ENCODE assay signal across 25 cellular contexts in genomic region chr4:83837614-83838308, GRCh38.
A peak's percentile ranks its signal among the peaks of the same experiment; 100 is the strongest.
DNase-seq lines count a peak whose midpoint lies in the region; ATAC-seq, FAIRE-seq and TF ChIP-seq lines count a peak whose summit lies in the region.
"Had no signal": no experiment of that assay in that cellular context is flagged by ENCODE, and none has a peak within 500 bp of the region (broad histone marks: within the 10 kb centered on the region; RNA-seq: fewer than 3 reads in every experiment).

No MANE protein-coding gene starts in this region.

- H3K79me1 ChIP-seq in neuronal stem cell (ENCODE audit: low read depth, low read length): no peaks in the 10 kb centered on the region

- H3K4me1 ChIP-seq in heart left ventricle (peaks cover 0 to 3% (median 0%) of the 10 kb centered on the region in 12 donors), keratinocyte (ENCODE audit: control insufficient read depth, extremely low read depth, insufficient read depth, low read length) (no peaks in the 10 kb centered on the region), smooth muscle cell (ENCODE audit: low read depth) (no peaks in the 10 kb centered on the region), neuronal stem cell (ENCODE audit: control insufficient read depth in 2 of 2, insufficient read depth in 1 of 2, low read depth in 1 of 2, low read length in 2 of 2) (no peaks in the 10 kb centered on the region)
- H3K4me1 ChIP-seq: BE2C; BLaER1 treated with 17β-estradiol and CSF1 and Interleukin-3, amounts not matched to agents 10 nM and 100 nM had no signal

- ATAC-seq in Right ventricle myocardium inferior (peak; percentile 87), heart left ventricle (peak in 3 of 4 donors; percentile 54 to 77 (median 71)), left ventricle myocardium superior (peak; percentile 78)

- H3K27ac ChIP-seq in heart left ventricle (no peak overlapping the region), keratinocyte (ENCODE audit: control insufficient read depth, insufficient read depth, low read length) (no peak overlapping the region), smooth muscle cell (ENCODE audit: low read depth) (no peak overlapping the region), neuronal stem cell (replicated peaks; ENCODE audit: low read length) (no peak overlapping the region)
- H3K27ac ChIP-seq: 22Rv1; BLaER1 treated with 17β-estradiol and CSF1 and Interleukin-3, amounts not matched to agents 10 nM and 100 nM; GM23248 had no signal

- no peak overlapping the region for H2BK15ac ChIP-seq in neuronal stem cell (ENCODE audit: low read length)

- DNase-seq in Right ventricle myocardium inferior (ENCODE audit: missing footprints) (no peak), cardiac septum (ENCODE audit: low spot score) (no peak), heart left ventricle (peak in 1 of 5 donors; percentile 19), left ventricle myocardium superior (no peak), keratinocyte (ENCODE audit: low read depth, low spot score) (no peak), NOMO-1 treated with DMSO at 0.1 percent for 48 hours (lab: John Stamatoyannopoulos, UW; ENCODE audit: unreplicated experiment) (no peak), smooth muscle cell (lab: John Stamatoyannopoulos, UW; ENCODE audit: unreplicated experiment) (no peak), neuronal stem cell (ENCODE audit: low spot score) (no peak)
- DNase-seq: AML-193; BE2C; CD4-positive, alpha-beta T cell; CD8-positive, alpha-beta memory T cell; DMS53; DMS79 treated with DMSO at 0.1 percent for 48 hours; GM23248; H7; HCEC 1CT had no signal

- H3K9ac ChIP-seq in keratinocyte (ENCODE audit: control insufficient read depth, extremely low read depth, insufficient read depth, low read length) (no peak overlapping the region), smooth muscle cell (ENCODE audit: low read depth) (no peak overlapping the region), neuronal stem cell (ENCODE audit: low read depth, low read length, poor library complexity) (no peak overlapping the region)
- H3K9ac ChIP-seq: BLaER1 treated with 17β-estradiol and CSF1 and Interleukin-3, amounts not matched to agents 10 nM and 100 nM; GM23248 had no signal

- no peaks in the 10 kb centered on the region for H3K79me2 ChIP-seq in keratinocyte (ENCODE audit: control insufficient read depth, insufficient read depth, low read length)
- H3K79me2 ChIP-seq in smooth muscle cell (ENCODE audit: low read depth): no peaks in the 10 kb centered on the region

- no peak overlapping the region for H3K18ac ChIP-seq in neuronal stem cell (ENCODE audit: low read length)

- H3K36me3 ChIP-seq in heart left ventricle (no peaks in the 10 kb centered on the region), keratinocyte (ENCODE audit: control insufficient read depth in 2 of 2, extremely low read depth in 1 of 2, insufficient read depth in 2 of 2, low read length in 2 of 2) (no peaks in the 10 kb centered on the region), smooth muscle cell (ENCODE audit: low read depth) (no peaks in the 10 kb centered on the region), neuronal stem cell (replicated peaks in 1 of 2; ENCODE audit: control insufficient read depth in 2 of 2, insufficient read depth in 2 of 2, low read length in 2 of 2) (no peaks in the 10 kb centered on the region)
- H3K36me3 ChIP-seq: BE2C; BLaER1 treated with 17β-estradiol and CSF1 and Interleukin-3, amounts not matched to agents 10 nM and 100 nM had no signal

- intact Hi-C loops in Right ventricle myocardium inferior (cut with DNase I): no loop called here
- intact Hi-C loops in cardiac septum (cut with DNase I): no loop called here
- intact Hi-C loops in heart left ventricle (cut with DNase I): loop anchor here in 1 of 10 donors (10.0 kb wide), 1 partner anchor 193 kb away; no protein-coding TSS in a partner anchor
- intact Hi-C loops in left ventricle myocardium superior (cut with micrococcal nuclease): no loop called here

- H3K23ac ChIP-seq in neuronal stem cell (ENCODE audit: low read depth, low read length, poor library complexity): no peak overlapping the region

- no peak overlapping the region for H2BK120ac ChIP-seq in neuronal stem cell (ENCODE audit: low read depth, low read length)

- no peak overlapping the region for H3K4me2 ChIP-seq in keratinocyte (ENCODE audit: control insufficient read depth, extremely low read depth, insufficient read depth, low read depth, low read length)
- no peak overlapping the region for H3K4me2 ChIP-seq in smooth muscle cell
- H3K4me2 ChIP-seq in neuronal stem cell (ENCODE audit: insufficient read depth, low read length, poor library complexity, severe bottlenecking): no peak overlapping the region
- H3K4me2 ChIP-seq: BLaER1 treated with 17β-estradiol and CSF1 and Interleukin-3, amounts not matched to agents 10 nM and 100 nM had no signal

- H4K8ac ChIP-seq in neuronal stem cell (ENCODE audit: low read depth, low read length): no peak overlapping the region

- 37 to 58% (median 43%) methylated on average over 5 of the region's 5 CpGs for WGBS in heart left ventricle, 4 donors
- 87% methylated on average over 5 of the region's 5 CpGs for WGBS in smooth muscle cell (ENCODE audit: low lambda C conversion rate)
- WGBS in neuronal stem cell (ENCODE audit: extremely low coverage in 2 of 2, insufficient read length in 2 of 2, insufficient replicate concordance in 1 of 2), 2 donors: no CpG with 5 or more reads among the region's 5 CpGs

- H2BK12ac ChIP-seq in neuronal stem cell (ENCODE audit: low read length): no peak overlapping the region

- H3K27me3 ChIP-seq in heart left ventricle: peaks cover 0 to 5% (median 0%) of the 10 kb centered on the region in 9 donors
- H3K27me3 ChIP-seq in keratinocyte (ENCODE audit: control insufficient read depth, extremely low read depth, insufficient read depth, low read length): no peaks in the 10 kb centered on the region
- H3K27me3 ChIP-seq in smooth muscle cell (ENCODE audit: low read depth): peaks cover 24% of the 10 kb centered on the region
- peaks cover 0 to 2% (median 0%) of the 10 kb centered on the region in 3 experiments for H3K27me3 ChIP-seq in neuronal stem cell (ENCODE audit: control insufficient read depth in 3 of 3, insufficient read depth in 3 of 3, low read depth in 1 of 3, low read length in 3 of 3)
- H3K27me3 ChIP-seq: BE2C; BLaER1 treated with 17β-estradiol and CSF1 and Interleukin-3, amounts not matched to agents 10 nM and 100 nM had no signal

- H4K20me1 ChIP-seq in keratinocyte (ENCODE audit: control insufficient read depth, extremely low read depth, insufficient read depth, low read length): no peaks in the 10 kb centered on the region
- no peaks in the 10 kb centered on the region for H4K20me1 ChIP-seq in smooth muscle cell (ENCODE audit: low read depth)
- H4K20me1 ChIP-seq: BLaER1 treated with 17β-estradiol and CSF1 and Interleukin-3, amounts not matched to agents 10 nM and 100 nM had no signal

- no peak overlapping the region for H2AK5ac ChIP-seq in neuronal stem cell (ENCODE audit: low read depth, low read length)

- no peak overlapping the region for H2BK5ac ChIP-seq in neuronal stem cell (ENCODE audit: low read length)

- H3K4ac ChIP-seq in neuronal stem cell (ENCODE audit: low read length): no peak overlapping the region

- no peaks in the 10 kb centered on the region for H3K9me1 ChIP-seq in keratinocyte (ENCODE audit: control insufficient read depth, extremely low read depth, insufficient read depth, low read length)

- no peak for TF ChIP-seq POLR2A in heart left ventricle (IDR thresholded peaks at IDR 0.05)

- H4K91ac ChIP-seq in neuronal stem cell (ENCODE audit: low read depth, low read length, poor library complexity): no peak overlapping the region

- H3K4me3 ChIP-seq in heart left ventricle (no peak overlapping the region), keratinocyte (ENCODE audit: control insufficient read depth in 2 of 3, extremely low read depth in 1 of 3, insufficient read depth in 2 of 3, low read depth in 1 of 3, low read length in 3 of 3) (no peak overlapping the region), smooth muscle cell (no peak overlapping the region), neuronal stem cell (ENCODE audit: low read length in 2 of 2) (no peak overlapping the region)
- H3K4me3 ChIP-seq: BLaER1 treated with 17β-estradiol and CSF1 and Interleukin-3, amounts not matched to agents 10 nM and 100 nM; GM23248 had no signal

- no peak overlapping the region for H3K14ac ChIP-seq in neuronal stem cell (ENCODE audit: low read length)

- dilution Hi-C loops in keratinocyte (cut with MboI; ENCODE audit: extremely low pct_ligation_motif_present, low sequenced_read_pairs): no loop called here

- FAIRE-seq in keratinocyte (lab: Jason Lieb, UNC): no peak
- FAIRE-seq: A204.1, D721Med, G401.6, GM12892, GM19239, H1 had no signal

- H2AFZ ChIP-seq in keratinocyte (ENCODE audit: control insufficient read depth, low read length) (peak overlapping the region; percentile 41), smooth muscle cell (ENCODE audit: low read depth) (no peak overlapping the region), neuronal stem cell (ENCODE audit: low read length) (no peak overlapping the region)
- H2AFZ ChIP-seq: GM23248 had no signal

- TF ChIP-seq CTCF in heart left ventricle (IDR thresholded peaks at IDR 0.05): no peak
- TF ChIP-seq CTCF in keratinocyte (optimal IDR thresholded peaks at IDR 0.05 in 1 of 3, IDR thresholded peaks at IDR 0.05 in 1 of 3, conservative IDR thresholded peaks at IDR 0.05 in 1 of 3; ENCODE audit: extremely low read depth in 1 of 3, insufficient read depth in 2 of 3, low read length in 3 of 3): no peak
- no peak for TF ChIP-seq CTCF in smooth muscle cell (IDR thresholded peaks at IDR 0.05; ENCODE audit: borderline replicate concordance, insufficient read depth, poor library complexity, severe bottlenecking)

- H3K9me3 ChIP-seq in heart left ventricle (no peaks in the 10 kb centered on the region), keratinocyte (ENCODE audit: control insufficient read depth, low read depth, low read length) (no peaks in the 10 kb centered on the region), smooth muscle cell (replicated peaks; ENCODE audit: low read depth) (no peaks in the 10 kb centered on the region), neuronal stem cell (replicated peaks in 1 of 2; ENCODE audit: control insufficient read depth in 2 of 2, insufficient read depth in 1 of 2, low read depth in 1 of 2, low read length in 2 of 2) (no peaks in the 10 kb centered on the region)
- H3K9me3 ChIP-seq: BE2C; BLaER1 treated with 17β-estradiol and CSF1 and Interleukin-3, amounts not matched to agents 10 nM and 100 nM had no signal

- no peaks in the 10 kb centered on the region for H3F3A ChIP-seq in smooth muscle cell (ENCODE audit: low read depth)
